17 cellular contexts compared by ENCODE assay signal in genomic region chr13:111044087-111044830, GRCh38.
A peak's percentile ranks its signal among the peaks of the same experiment; 100 is the strongest.
DNase-seq lines count a peak whose midpoint lies in the region; ATAC-seq, FAIRE-seq and TF ChIP-seq lines count a peak whose summit lies in the region.
"Had no signal": no experiment of that assay in that cellular context is flagged by ENCODE, and none has a peak within 500 bp of the region (broad histone marks: within the 10 kb centered on the region; RNA-seq: fewer than 3 reads in every experiment).

No MANE protein-coding gene starts in this region.

- POLR2A ChIA-PET in HEK293 (lab: Yijun Ruan, JAX) (no interaction called here), GM12878 (lab: Charles Lee) (interaction anchor here (1.0 kb wide), 1 partner anchor 129 kb away, joined by 4 read pairs; the partner anchor contains the start of gene ANKRD10)

- H3K36me3 Mint-ChIP-seq in stimulated activated effector memory CD8-positive, alpha-beta T cell treated with anti-CD3 and anti-CD28 coated beads, Interleukin-12 subunit alpha, Interleukin-12 subunit beta, amount 100 ng/mL, for 72 hours = no peaks in the 10 kb centered on the region
- H3K36me3 Mint-ChIP-seq: CD14-positive monocyte had no signal

- SMC1A ChIA-PET in GM12878 (lab: Charles Lee; ENCODE audit: uncharacterized antibody, unreplicated experiment) = no interaction called here

- no peak for TF ChIP-seq POLR2A in GM12878 (IDR thresholded peaks at IDR 0.05; ENCODE audit: low read depth, low read length)

- BruUV-seq in GM12878 (replicated peaks; lab: Mats Ljungman, UMichigan) = no TSS peak

- ATAC-seq in GM12878 (no peak), omental fat pad (ENCODE audit: low FRiP score) (no peak), HG03280 (IDR thresholded peaks at IDR 0.05; ENCODE audit: unreplicated experiment) (no peak)
- ATAC-seq in stimulated activated effector memory CD8-positive, alpha-beta T cell treated with anti-CD3 and anti-CD28 coated beads, Interleukin-12 subunit alpha, Interleukin-12 subunit beta, amount 100 ng/mL, for 72 hours = peak; percentile 5

- H3K9me3 ChIP-seq in HEK293 (ENCODE audit: control insufficient read depth, insufficient read depth, low read depth, low read length) (no peaks in the 10 kb centered on the region), GM12878 (replicated peaks; ENCODE audit: control insufficient read depth, insufficient read depth, low read length) (no peaks in the 10 kb centered on the region), fibroblast of lung (ENCODE audit: control insufficient read depth, insufficient read depth, low read depth, low read length) (no peaks in the 10 kb centered on the region)

- no peak overlapping the region for H3K4me3 ChIP-seq in HEK293 (ENCODE audit: low read depth, low read length)
- no peak overlapping the region for H3K4me3 ChIP-seq in GM12878
- H3K4me3 ChIP-seq in fibroblast of lung (replicated peaks in 1 of 4; ENCODE audit: control extremely low read depth in 1 of 4, insufficient read depth in 1 of 4, low read depth in 3 of 4, low read length in 4 of 4) = no peak overlapping the region

- H3K9me3 Mint-ChIP-seq in stimulated activated effector memory CD8-positive, alpha-beta T cell treated with anti-CD3 and anti-CD28 coated beads, Interleukin-12 subunit alpha, Interleukin-12 subunit beta, amount 100 ng/mL, for 72 hours = no peaks in the 10 kb centered on the region

- in situ Hi-C loops in GM12878 (cut with MboI) = loop anchor here (10.0 kb wide), 1 partner anchor 449 kb away; no protein-coding TSS in a partner anchor

- CTCF ChIA-PET in HEK293 (lab: Yijun Ruan, JAX) (no interaction called here), GM12878 (lab: Yijun Ruan, JAX) (interaction anchor here (0.9 kb wide), 2 partner anchors 23 to 99 kb away, joined by 3 to 4 read pairs; no protein-coding TSS in a partner anchor)

- peaks cover 19% of the 10 kb centered on the region for H3K4me1 Mint-ChIP-seq in stimulated activated effector memory CD8-positive, alpha-beta T cell treated with anti-CD3 and anti-CD28 coated beads, Interleukin-12 subunit alpha, Interleukin-12 subunit beta, amount 100 ng/mL, for 72 hours

- H2AFZ ChIP-seq in GM12878 (ENCODE audit: control insufficient read depth, low read depth, low read length) (no peak overlapping the region), fibroblast of lung (ENCODE audit: low read length) (no peak overlapping the region)

- no peak overlapping the region for H3K27ac ChIP-seq in HEK293 (ENCODE audit: extremely low read depth, low read depth, low read length)
- no peak overlapping the region for H3K27ac ChIP-seq in GM12878 (ENCODE audit: control insufficient read depth, insufficient read depth)
- peak overlapping the region; percentile 32 for H3K27ac ChIP-seq in fibroblast of lung (ENCODE audit: insufficient read depth, low read length)
- H3K27ac ChIP-seq: RWPE1 had no signal

- RAD21 ChIA-PET in GM12878 (lab: Charles Lee; ENCODE audit: unreplicated experiment) = no interaction called here

- FAIRE-seq in GM12878 (lab: Jason Lieb, UNC) = no peak
- FAIRE-seq: G401.6 had no signal

- H3K27ac Mint-ChIP-seq in stimulated activated effector memory CD8-positive, alpha-beta T cell treated with anti-CD3 and anti-CD28 coated beads, Interleukin-12 subunit alpha, Interleukin-12 subunit beta, amount 100 ng/mL, for 72 hours = no peak overlapping the region
- H3K27ac Mint-ChIP-seq: CD14-positive monocyte had no signal

- H3K9ac ChIP-seq in GM12878 (ENCODE audit: control insufficient read depth, insufficient read depth, low read length) = no peak overlapping the region
- H3K9ac ChIP-seq in fibroblast of lung (ENCODE audit: insufficient read depth, low read length) = no peak overlapping the region

- TF ChIP-seq RAD21 in GM12878 (IDR thresholded peaks at IDR 0.05; ENCODE audit: insufficient read depth, low read depth, low read length) = no peak

- no peak overlapping the region for H3K4me3 Mint-ChIP-seq in stimulated activated effector memory CD8-positive, alpha-beta T cell treated with anti-CD3 and anti-CD28 coated beads, Interleukin-12 subunit alpha, Interleukin-12 subunit beta, amount 100 ng/mL, for 72 hours
- H3K4me3 Mint-ChIP-seq: CD14-positive monocyte had no signal

- H3K27me3 ChIP-seq in GM12878 (replicated peaks in 1 of 2; ENCODE audit: control insufficient read depth in 2 of 2, insufficient read depth in 2 of 2, low read length in 1 of 2) (no peaks in the 10 kb centered on the region), fibroblast of lung (ENCODE audit: control insufficient read depth, insufficient read depth, low read length) (no peaks in the 10 kb centered on the region)

- H3K4me2 ChIP-seq in GM12878 (ENCODE audit: control insufficient read depth, insufficient read depth) (no peak overlapping the region), fibroblast of lung (ENCODE audit: extremely low read depth, insufficient read depth, low read length) (no peak overlapping the region)

- DNase-seq in GM12878 (ENCODE audit: low read depth, low spot score) (no peak), fibroblast of lung (ENCODE audit: low read depth in 2 of 2) (no peak), occipital lobe (lab: John Stamatoyannopoulos, UW) (no peak), omental fat pad (ENCODE audit: low spot score) (no peak), foreskin melanocyte (no peak)
- no peak for DNase-seq in stimulated activated effector memory CD8-positive, alpha-beta T cell treated with anti-CD3 and anti-CD28 coated beads, Interleukin-12 subunit alpha, Interleukin-12 subunit beta, amount 100 ng/mL, for 72 hours (ENCODE audit: low spot score in 2 of 2)
- DNase-seq: COR-L47, DMS 273 treated with DMSO at 0.1 percent for 48 hours, NCI-H1417 treated with DMSO at 0.1 percent for 48 hours, NCI-H187 treated with DMSO at 0.1 percent for 48 hours, NCI-H524, SIG-M5 had no signal

- no peaks in the 10 kb centered on the region for H3K36me3 ChIP-seq in HEK293 (ENCODE audit: control insufficient read depth in 2 of 2, insufficient read depth in 1 of 2, low read length in 2 of 2)
- no peaks in the 10 kb centered on the region for H3K36me3 ChIP-seq in GM12878 (ENCODE audit: control insufficient read depth in 2 of 2, insufficient read depth in 2 of 2, low read length in 1 of 2)
- no peaks in the 10 kb centered on the region for H3K36me3 ChIP-seq in fibroblast of lung (ENCODE audit: control insufficient read depth, insufficient read depth, low read length)

- H3K79me2 ChIP-seq in GM12878 (ENCODE audit: control insufficient read depth, insufficient read depth, low read length) (no peaks in the 10 kb centered on the region), fibroblast of lung (ENCODE audit: control insufficient read depth, insufficient read depth, low read length) (no peaks in the 10 kb centered on the region)

- intact Hi-C loops in GM12878 (cut with micrococcal nuclease; ENCODE audit: unreplicated experiment) = loop anchor here (10.0 kb wide), 1 partner anchor 569 kb away; no protein-coding TSS in a partner anchor

- 83% methylated on average over 19 of the region's 19 CpGs for WGBS in GM12878 (ENCODE audit: insufficient coverage, insufficient replicate concordance, low lambda C conversion rate, missing lambda C conversion rate)

- no peak for TF ChIP-seq CTCF in HEK293 (tag by site-specific recombination; IDR thresholded peaks at IDR 0.05)
- TF ChIP-seq CTCF in GM12878 (IDR thresholded peaks at IDR 0.05 in 2 of 3, conservative IDR thresholded peaks at IDR 0.05 in 1 of 3; ENCODE audit: control insufficient read depth in 2 of 3, extremely low read depth in 1 of 3, insufficient read depth in 1 of 3, low read depth in 3 of 3, low read length in 3 of 3) = no peak
- TF ChIP-seq CTCF in fibroblast of lung (conservative IDR thresholded peaks at IDR 0.05 in 1 of 2, IDR thresholded peaks at IDR 0.05 in 1 of 2; ENCODE audit: low read depth in 1 of 2, low read length in 2 of 2) = no peak
- TF ChIP-seq CTCF in omental fat pad (IDR thresholded peaks at IDR 0.05) = no peak

- H4K20me1 ChIP-seq in GM12878 (ENCODE audit: control insufficient read depth, insufficient read depth) (no peaks in the 10 kb centered on the region), fibroblast of lung (ENCODE audit: control insufficient read depth, extremely low read depth, insufficient read depth, low read length) (no peaks in the 10 kb centered on the region)

- H3K4me1 ChIP-seq in HEK293 (ENCODE audit: control insufficient read depth, insufficient read depth, low read length) = no peaks in the 10 kb centered on the region
- H3K4me1 ChIP-seq in GM12878 (ENCODE audit: control insufficient read depth, insufficient read depth, low read length) = peaks cover 12% of the 10 kb centered on the region
- H3K4me1 ChIP-seq in fibroblast of lung (ENCODE audit: control insufficient read depth, extremely low read depth, insufficient read depth, low read length) = peaks cover 4% of the 10 kb centered on the region

- no peak for TF ChIP-seq EP300 in GM12878 (IDR thresholded peaks at IDR 0.05; ENCODE audit: borderline replicate concordance in 1 of 2, control insufficient read depth in 1 of 2, low read depth in 2 of 2, low read length in 2 of 2)

TF ChIP-seq in HEK293, 187 proteins besides CTCF, POLR2A, EP300 and RAD21 (continues in another document):
- TF ChIP-seq ZNF175 (tag by site-specific recombination; IDR thresholded peaks at IDR 0.05) (no peak), HOXC10 (CRISPR knock-in tag; IDR thresholded peaks at IDR 0.05) (no peak), GLI4 (tag by site-specific recombination; IDR thresholded peaks at IDR 0.05) (0 out of 2 replicates have a peak, but pooled peaks have one; percentile 18), ZNF292 (tag by site-specific recombination; IDR thresholded peaks at IDR 0.05; ENCODE audit: borderline replicate concordance, low read depth) (no peak), ZNF157 (tag by site-specific recombination; IDR thresholded peaks at IDR 0.05) (peak; percentile 84), ZBTB20 (tag by site-specific recombination; IDR thresholded peaks at IDR 0.05) (no peak), ZNF529 (tag by site-specific recombination; IDR thresholded peaks at IDR 0.05; ENCODE audit: insufficient replicate concordance) (no peak), ZNF664 (tag by site-specific recombination; IDR thresholded peaks at IDR 0.05) (no peak), WT1 (tag by site-specific recombination; IDR thresholded peaks at IDR 0.05) (no peak)

TF ChIP-seq in GM12878, 131 proteins besides CTCF, POLR2A, EP300 and RAD21 (continues in another document):
- TF ChIP-seq NR2C2 (IDR thresholded peaks at IDR 0.05; ENCODE audit: borderline replicate concordance, control insufficient read depth, insufficient read length, low read depth) (peak; percentile 28), PAX8 (IDR thresholded peaks at IDR 0.05) (no peak), HDGF (IDR thresholded peaks at IDR 0.05) (0 out of 2 replicates have a peak, but pooled peaks have one; percentile 57)
